ENCODE assay signal across 1 cellular context in genomic region chr7:87934699-87935372, GRCh38.
TF ChIP-seq lines count a peak whose summit lies in the region.

No MANE protein-coding gene starts in this region.

TF ChIP-seq in K562, 482 proteins besides CTCF, POLR2A, EP300 and RAD21:
- TF ChIP-seq PRDM10 (IDR thresholded peaks at IDR 0.05; ENCODE audit: partially characterized antibody) (peak; percentile 78), TRIM24 (IDR thresholded peaks at IDR 0.05) (no peak), CREB3 (tag; conservative IDR thresholded peaks at IDR 0.05; ENCODE audit: low read depth) (no peak), FOS (IDR thresholded peaks at IDR 0.05; ENCODE audit: extremely low read depth, insufficient read length) (no peak)
